In the genomic region with DNA sequence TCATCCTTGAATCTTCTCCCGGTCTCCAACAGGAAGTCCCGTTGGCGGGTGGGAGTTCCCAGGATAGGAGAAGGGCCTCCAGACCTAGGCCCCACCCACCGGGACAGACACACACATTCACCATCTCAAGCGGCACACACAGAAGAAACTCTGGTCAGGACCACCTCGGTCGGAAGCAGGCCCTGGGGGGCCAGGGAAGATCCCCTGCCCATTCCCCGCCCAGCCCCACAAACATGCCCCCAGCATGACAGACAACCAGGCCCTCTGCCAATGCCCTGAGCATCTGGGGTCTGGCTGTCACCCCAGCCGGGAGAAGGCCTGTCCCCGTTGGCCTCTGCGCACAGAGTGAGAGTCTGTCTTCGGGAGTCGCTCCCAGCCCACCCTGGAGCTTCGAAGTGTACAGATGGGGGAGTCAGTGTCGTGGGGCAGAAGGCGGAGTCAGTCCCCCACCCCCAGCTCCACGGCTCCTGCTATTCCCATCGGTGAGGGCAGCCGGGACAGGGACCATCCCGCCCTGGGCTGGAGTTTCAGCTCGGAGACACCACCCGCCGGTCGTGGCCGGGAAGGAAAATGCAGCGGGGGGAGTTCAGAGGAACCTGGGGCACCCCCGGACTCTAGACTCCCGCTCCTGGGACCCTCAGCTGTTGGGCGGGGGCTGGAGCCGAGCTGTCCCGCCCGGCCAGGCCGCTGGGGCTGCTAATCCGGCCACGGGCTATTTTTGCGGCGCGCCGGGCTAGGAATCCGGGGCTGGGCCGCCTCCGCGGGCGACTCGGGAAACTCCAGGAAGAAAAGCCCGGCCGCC, we compare ENCODE assay signal across 1 cellular context.
TF ChIP-seq lines count a peak whose summit lies in the region.

No MANE protein-coding gene starts in this region.

TF ChIP-seq in HepG2, 621 proteins besides CTCF, POLR2A, EP300 and RAD21 (continues in another document):
- TF ChIP-seq ZNF614 (CRISPR knock-in tag; IDR thresholded peaks at IDR 0.05; ENCODE audit: borderline replicate concordance): 0 out of 2 replicates have a peak, but pooled peaks have one; percentile 22
- peak; percentile 41; the same call in 1 of the 2 replicates for TF ChIP-seq ZNF501 (CRISPR knock-in tag; IDR thresholded peaks at IDR 0.05)
- no peak for TF ChIP-seq ZNF432 (CRISPR knock-in tag; IDR thresholded peaks at IDR 0.05; ENCODE audit: borderline replicate concordance)
- TF ChIP-seq, protein P1, sequence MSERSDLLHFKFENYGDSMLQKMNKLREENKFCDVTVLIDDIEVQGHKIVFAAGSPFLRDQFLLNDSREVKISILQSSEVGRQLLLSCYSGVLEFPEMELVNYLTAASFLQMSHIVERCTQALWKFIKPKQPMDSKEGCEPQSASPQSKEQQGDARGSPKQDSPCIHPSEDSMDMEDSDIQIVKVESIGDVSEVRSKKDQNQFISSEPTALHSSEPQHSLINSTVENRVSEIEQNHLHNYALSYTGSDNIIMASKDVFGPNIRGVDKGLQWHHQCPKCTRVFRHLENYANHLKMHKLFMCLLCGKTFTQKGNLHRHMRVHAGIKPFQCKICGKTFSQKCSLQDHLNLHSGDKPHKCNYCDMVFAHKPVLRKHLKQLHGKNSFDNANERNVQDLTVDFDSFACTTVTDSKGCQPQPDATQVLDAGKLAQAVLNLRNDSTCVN (CRISPR knock-in tag; IDR thresholded peaks at IDR 0.05; ENCODE audit: borderline replicate concordance): no peak
- TF ChIP-seq GATAD2A (CRISPR knock-in tag; IDR thresholded peaks at IDR 0.05): 0 out of 2 replicates have a peak, but pooled peaks have one; percentile 13
- TF ChIP-seq, protein P2, sequence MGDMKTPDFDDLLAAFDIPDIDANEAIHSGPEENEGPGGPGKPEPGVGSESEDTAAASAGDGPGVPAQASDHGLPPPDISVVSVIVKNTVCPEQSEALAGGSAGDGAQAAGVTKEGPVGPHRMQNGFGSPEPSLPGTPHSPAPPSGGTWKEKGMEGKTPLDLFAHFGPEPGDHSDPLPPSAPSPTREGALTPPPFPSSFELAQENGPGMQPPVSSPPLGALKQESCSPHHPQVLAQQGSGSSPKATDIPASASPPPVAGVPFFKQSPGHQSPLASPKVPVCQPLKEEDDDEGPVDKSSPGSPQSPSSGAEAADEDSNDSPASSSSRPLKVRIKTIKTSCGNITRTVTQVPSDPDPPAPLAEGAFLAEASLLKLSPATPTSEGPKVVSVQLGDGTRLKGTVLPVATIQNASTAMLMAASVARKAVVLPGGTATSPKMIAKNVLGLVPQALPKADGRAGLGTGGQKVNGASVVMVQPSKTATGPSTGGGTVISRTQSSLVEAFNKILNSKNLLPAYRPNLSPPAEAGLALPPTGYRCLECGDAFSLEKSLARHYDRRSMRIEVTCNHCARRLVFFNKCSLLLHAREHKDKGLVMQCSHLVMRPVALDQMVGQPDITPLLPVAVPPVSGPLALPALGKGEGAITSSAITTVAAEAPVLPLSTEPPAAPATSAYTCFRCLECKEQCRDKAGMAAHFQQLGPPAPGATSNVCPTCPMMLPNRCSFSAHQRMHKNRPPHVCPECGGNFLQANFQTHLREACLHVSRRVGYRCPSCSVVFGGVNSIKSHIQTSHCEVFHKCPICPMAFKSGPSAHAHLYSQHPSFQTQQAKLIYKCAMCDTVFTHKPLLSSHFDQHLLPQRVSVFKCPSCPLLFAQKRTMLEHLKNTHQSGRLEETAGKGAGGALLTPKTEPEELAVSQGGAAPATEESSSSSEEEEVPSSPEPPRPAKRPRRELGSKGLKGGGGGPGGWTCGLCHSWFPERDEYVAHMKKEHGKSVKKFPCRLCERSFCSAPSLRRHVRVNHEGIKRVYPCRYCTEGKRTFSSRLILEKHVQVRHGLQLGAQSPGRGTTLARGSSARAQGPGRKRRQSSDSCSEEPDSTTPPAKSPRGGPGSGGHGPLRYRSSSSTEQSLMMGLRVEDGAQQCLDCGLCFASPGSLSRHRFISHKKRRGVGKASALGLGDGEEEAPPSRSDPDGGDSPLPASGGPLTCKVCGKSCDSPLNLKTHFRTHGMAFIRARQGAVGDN (CRISPR knock-in tag; IDR thresholded peaks at IDR 0.05): peak; percentile 62
- TF ChIP-seq FOSL2 (CRISPR knock-in tag; IDR thresholded peaks at IDR 0.05): 0 out of 2 replicates have a peak, but pooled peaks have one; percentile 4
- TF ChIP-seq KDM2A (CRISPR knock-in tag; IDR thresholded peaks at IDR 0.05; ENCODE audit: borderline replicate concordance, low read depth): peak; percentile 17; the same call in 1 of the 2 replicates
- no peak for TF ChIP-seq ETV6 (CRISPR knock-in tag; conservative IDR thresholded peaks at IDR 0.05)
- TF ChIP-seq IRX3 (CRISPR knock-in tag; IDR thresholded peaks at IDR 0.05; ENCODE audit: borderline replicate concordance, low read depth): no peak
- no peak for TF ChIP-seq SIX1 (CRISPR knock-in tag; IDR thresholded peaks at IDR 0.05; ENCODE audit: borderline replicate concordance)
- no peak for TF ChIP-seq ZNF124 (CRISPR knock-in tag; IDR thresholded peaks at IDR 0.05)
- no peak for TF ChIP-seq DPF2 (CRISPR knock-in tag; IDR thresholded peaks at IDR 0.05; ENCODE audit: borderline replicate concordance, low read depth)
- TF ChIP-seq MAF1 (CRISPR knock-in tag; IDR thresholded peaks at IDR 0.05; ENCODE audit: borderline replicate concordance): no peak
- TF ChIP-seq ZNF3 (CRISPR knock-in tag; IDR thresholded peaks at IDR 0.05): no peak
- no peak for TF ChIP-seq SRSF1 (optimal IDR thresholded peaks at IDR 0.05; ENCODE audit: low read depth, low read length)
- TF ChIP-seq ZNF564 (CRISPR knock-in tag; IDR thresholded peaks at IDR 0.05): peak; percentile 23; the same call in 1 of the 2 replicates
- TF ChIP-seq GABPB1 (CRISPR knock-in tag; IDR thresholded peaks at IDR 0.05): peak; percentile 50
- TF ChIP-seq AGO1 (IDR thresholded peaks at IDR 0.05; ENCODE audit: low read depth, low read length, poor library complexity, severe bottlenecking): peak; percentile 45
- no peak for TF ChIP-seq KAT7 (CRISPR knock-in tag; IDR thresholded peaks at IDR 0.05; ENCODE audit: borderline replicate concordance)
- peak; percentile 73 for TF ChIP-seq AGO2 (optimal IDR thresholded peaks at IDR 0.05; ENCODE audit: low read depth, low read length)
- no peak for TF ChIP-seq CBFB (CRISPR knock-in tag; IDR thresholded peaks at IDR 0.05)
- TF ChIP-seq SAP130 (CRISPR knock-in tag; IDR thresholded peaks at IDR 0.05; ENCODE audit: low read depth): peak; percentile 49
- TF ChIP-seq ATF7-NPFF (CRISPR knock-in tag; IDR thresholded peaks at IDR 0.05; ENCODE audit: low read depth): no peak
- TF ChIP-seq ZNF350 (CRISPR knock-in tag; IDR thresholded peaks at IDR 0.05; ENCODE audit: borderline replicate concordance, low read depth): peak; percentile 50; the same call in 1 of the 2 replicates
- TF ChIP-seq, protein P3, sequence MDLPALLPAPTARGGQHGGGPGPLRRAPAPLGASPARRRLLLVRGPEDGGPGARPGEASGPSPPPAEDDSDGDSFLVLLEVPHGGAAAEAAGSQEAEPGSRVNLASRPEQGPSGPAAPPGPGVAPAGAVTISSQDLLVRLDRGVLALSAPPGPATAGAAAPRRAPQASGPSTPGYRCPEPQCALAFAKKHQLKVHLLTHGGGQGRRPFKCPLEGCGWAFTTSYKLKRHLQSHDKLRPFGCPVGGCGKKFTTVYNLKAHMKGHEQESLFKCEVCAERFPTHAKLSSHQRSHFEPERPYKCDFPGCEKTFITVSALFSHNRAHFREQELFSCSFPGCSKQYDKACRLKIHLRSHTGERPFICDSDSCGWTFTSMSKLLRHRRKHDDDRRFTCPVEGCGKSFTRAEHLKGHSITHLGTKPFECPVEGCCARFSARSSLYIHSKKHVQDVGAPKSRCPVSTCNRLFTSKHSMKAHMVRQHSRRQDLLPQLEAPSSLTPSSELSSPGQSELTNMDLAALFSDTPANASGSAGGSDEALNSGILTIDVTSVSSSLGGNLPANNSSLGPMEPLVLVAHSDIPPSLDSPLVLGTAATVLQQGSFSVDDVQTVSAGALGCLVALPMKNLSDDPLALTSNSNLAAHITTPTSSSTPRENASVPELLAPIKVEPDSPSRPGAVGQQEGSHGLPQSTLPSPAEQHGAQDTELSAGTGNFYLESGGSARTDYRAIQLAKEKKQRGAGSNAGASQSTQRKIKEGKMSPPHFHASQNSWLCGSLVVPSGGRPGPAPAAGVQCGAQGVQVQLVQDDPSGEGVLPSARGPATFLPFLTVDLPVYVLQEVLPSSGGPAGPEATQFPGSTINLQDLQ (CRISPR knock-in tag; IDR thresholded peaks at IDR 0.05): no peak
- 0 out of 2 replicates have a peak, but pooled peaks have one; percentile 27 for TF ChIP-seq POLR2G (IDR thresholded peaks at IDR 0.05; ENCODE audit: low read depth, low read length)
- no peak for TF ChIP-seq HDAC2 (CRISPR knock-in tag; IDR thresholded peaks at IDR 0.05)
- 0 out of 2 replicates have a peak, but pooled peaks have one; percentile 21 for TF ChIP-seq KDM5B (CRISPR knock-in tag; IDR thresholded peaks at IDR 0.05; ENCODE audit: borderline replicate concordance)
- no peak for TF ChIP-seq SOX6 (IDR thresholded peaks at IDR 0.05)
- TF ChIP-seq SOX6 (CRISPR knock-in tag; IDR thresholded peaks at IDR 0.05): peak; percentile 17; the same call in 1 of the 2 replicates
- TF ChIP-seq, protein P4, sequence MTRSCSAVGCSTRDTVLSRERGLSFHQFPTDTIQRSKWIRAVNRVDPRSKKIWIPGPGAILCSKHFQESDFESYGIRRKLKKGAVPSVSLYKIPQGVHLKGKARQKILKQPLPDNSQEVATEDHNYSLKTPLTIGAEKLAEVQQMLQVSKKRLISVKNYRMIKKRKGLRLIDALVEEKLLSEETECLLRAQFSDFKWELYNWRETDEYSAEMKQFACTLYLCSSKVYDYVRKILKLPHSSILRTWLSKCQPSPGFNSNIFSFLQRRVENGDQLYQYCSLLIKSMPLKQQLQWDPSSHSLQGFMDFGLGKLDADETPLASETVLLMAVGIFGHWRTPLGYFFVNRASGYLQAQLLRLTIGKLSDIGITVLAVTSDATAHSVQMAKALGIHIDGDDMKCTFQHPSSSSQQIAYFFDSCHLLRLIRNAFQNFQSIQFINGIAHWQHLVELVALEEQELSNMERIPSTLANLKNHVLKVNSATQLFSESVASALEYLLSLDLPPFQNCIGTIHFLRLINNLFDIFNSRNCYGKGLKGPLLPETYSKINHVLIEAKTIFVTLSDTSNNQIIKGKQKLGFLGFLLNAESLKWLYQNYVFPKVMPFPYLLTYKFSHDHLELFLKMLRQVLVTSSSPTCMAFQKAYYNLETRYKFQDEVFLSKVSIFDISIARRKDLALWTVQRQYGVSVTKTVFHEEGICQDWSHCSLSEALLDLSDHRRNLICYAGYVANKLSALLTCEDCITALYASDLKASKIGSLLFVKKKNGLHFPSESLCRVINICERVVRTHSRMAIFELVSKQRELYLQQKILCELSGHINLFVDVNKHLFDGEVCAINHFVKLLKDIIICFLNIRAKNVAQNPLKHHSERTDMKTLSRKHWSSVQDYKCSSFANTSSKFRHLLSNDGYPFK (CRISPR knock-in tag; IDR thresholded peaks at IDR 0.05; ENCODE audit: borderline replicate concordance): peak; percentile 46; the same call in 1 of the 2 replicates
- TF ChIP-seq, protein P5, sequence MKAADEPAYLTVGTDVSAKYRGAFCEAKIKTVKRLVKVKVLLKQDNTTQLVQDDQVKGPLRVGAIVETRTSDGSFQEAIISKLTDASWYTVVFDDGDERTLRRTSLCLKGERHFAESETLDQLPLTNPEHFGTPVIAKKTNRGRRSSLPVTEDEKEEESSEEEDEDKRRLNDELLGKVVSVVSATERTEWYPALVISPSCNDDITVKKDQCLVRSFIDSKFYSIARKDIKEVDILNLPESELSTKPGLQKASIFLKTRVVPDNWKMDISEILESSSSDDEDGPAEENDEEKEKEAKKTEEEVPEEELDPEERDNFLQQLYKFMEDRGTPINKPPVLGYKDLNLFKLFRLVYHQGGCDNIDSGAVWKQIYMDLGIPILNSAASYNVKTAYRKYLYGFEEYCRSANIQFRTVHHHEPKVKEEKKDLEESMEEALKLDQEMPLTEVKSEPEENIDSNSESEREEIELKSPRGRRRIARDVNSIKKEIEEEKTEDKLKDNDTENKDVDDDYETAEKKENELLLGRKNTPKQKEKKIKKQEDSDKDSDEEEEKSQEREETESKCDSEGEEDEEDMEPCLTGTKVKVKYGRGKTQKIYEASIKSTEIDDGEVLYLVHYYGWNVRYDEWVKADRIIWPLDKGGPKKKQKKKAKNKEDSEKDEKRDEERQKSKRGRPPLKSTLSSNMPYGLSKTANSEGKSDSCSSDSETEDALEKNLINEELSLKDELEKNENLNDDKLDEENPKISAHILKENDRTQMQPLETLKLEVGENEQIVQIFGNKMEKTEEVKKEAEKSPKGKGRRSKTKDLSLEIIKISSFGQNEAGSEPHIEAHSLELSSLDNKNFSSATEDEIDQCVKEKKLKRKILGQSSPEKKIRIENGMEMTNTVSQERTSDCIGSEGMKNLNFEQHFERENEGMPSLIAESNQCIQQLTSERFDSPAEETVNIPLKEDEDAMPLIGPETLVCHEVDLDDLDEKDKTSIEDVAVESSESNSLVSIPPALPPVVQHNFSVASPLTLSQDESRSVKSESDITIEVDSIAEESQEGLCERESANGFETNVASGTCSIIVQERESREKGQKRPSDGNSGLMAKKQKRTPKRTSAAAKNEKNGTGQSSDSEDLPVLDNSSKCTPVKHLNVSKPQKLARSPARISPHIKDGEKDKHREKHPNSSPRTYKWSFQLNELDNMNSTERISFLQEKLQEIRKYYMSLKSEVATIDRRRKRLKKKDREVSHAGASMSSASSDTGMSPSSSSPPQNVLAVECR (CRISPR knock-in tag; IDR thresholded peaks at IDR 0.05; ENCODE audit: borderline replicate concordance): peak; percentile 42; the same call in 1 of the 2 replicates
- TF ChIP-seq, protein P6, sequence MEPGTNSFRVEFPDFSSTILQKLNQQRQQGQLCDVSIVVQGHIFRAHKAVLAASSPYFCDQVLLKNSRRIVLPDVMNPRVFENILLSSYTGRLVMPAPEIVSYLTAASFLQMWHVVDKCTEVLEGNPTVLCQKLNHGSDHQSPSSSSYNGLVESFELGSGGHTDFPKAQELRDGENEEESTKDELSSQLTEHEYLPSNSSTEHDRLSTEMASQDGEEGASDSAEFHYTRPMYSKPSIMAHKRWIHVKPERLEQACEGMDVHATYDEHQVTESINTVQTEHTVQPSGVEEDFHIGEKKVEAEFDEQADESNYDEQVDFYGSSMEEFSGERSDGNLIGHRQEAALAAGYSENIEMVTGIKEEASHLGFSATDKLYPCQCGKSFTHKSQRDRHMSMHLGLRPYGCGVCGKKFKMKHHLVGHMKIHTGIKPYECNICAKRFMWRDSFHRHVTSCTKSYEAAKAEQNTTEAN (CRISPR knock-in tag; conservative IDR thresholded peaks at IDR 0.05): no peak
- TF ChIP-seq ZNF883 (CRISPR knock-in tag; IDR thresholded peaks at IDR 0.05; ENCODE audit: not compliant biosample characterization): no peak
- TF ChIP-seq, protein P7, sequence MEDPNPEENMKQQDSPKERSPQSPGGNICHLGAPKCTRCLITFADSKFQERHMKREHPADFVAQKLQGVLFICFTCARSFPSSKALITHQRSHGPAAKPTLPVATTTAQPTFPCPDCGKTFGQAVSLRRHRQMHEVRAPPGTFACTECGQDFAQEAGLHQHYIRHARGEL (CRISPR knock-in tag; IDR thresholded peaks at IDR 0.05): 0 out of 2 replicates have a peak, but pooled peaks have one; percentile 46
- TF ChIP-seq ELF1 (CRISPR knock-in tag; IDR thresholded peaks at IDR 0.05): peak; percentile 18; the same call in 1 of the 2 replicates
- TF ChIP-seq ZFY (CRISPR knock-in tag; IDR thresholded peaks at IDR 0.05): peak; percentile 35; the same call in 1 of the 2 replicates
